In the genomic region with DNA sequence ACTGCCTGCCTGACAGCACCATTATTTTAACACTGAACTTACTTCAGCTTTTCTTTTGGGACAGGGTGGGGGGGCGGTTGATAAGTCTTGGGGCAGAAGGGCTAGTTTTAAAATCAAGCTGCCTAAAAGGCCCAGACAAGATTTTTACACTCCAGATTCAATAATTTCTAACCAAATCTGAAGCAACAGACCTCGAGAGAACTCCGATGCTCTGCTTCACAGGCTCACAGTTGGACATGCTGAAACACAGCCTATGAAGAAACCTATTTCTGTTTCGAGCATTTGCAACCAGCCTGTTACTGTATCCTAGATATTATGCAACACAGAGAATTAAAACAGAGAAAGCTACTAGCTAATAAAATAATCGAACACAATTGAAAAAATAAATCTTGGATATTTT, we compare ENCODE assay signal across 1 cellular context.
TF ChIP-seq lines count a peak whose summit lies in the region.

No MANE protein-coding gene starts in this region.

TF ChIP-seq in SK-N-SH treated with all-trans-retinoic acid at 6 μM for 48 hours, 23 proteins besides CTCF, POLR2A, EP300 and RAD21 (continued from another document):
- no peak for TF ChIP-seq RARB (CRISPR knock-in tag; IDR thresholded peaks at IDR 0.05)
- no peak for TF ChIP-seq ZFP3 (CRISPR knock-in tag; IDR thresholded peaks at IDR 0.05)
- TF ChIP-seq ZFP30 (CRISPR knock-in tag; IDR thresholded peaks at IDR 0.05): no peak
